1 cellular context compared by ENCODE assay signal in the genomic region with DNA sequence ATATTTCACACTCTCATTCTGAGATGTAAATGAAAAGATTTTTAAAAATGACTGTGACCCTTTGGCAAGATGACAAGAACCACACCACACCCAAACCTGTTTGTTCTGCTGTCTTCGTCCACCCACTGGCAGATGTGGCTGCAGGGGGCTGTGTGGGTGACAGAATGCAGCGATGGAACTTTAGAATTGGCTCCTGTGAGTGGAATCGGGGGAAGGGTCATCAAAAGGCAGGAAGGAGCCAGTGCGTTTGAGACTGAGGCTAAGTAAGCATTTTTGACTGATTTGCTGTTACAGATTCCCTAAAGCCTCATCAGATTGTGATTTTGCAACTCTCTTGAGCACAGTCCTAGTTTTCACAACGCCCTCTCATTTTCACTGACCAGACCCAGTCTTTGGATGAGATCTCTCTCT.
TF ChIP-seq lines count a peak whose summit lies in the region.

No MANE protein-coding gene starts in this region.

TF ChIP-seq in H1, 55 proteins besides CTCF, POLR2A, EP300 and RAD21 (continued from another document):
- TF ChIP-seq, protein P1, sequence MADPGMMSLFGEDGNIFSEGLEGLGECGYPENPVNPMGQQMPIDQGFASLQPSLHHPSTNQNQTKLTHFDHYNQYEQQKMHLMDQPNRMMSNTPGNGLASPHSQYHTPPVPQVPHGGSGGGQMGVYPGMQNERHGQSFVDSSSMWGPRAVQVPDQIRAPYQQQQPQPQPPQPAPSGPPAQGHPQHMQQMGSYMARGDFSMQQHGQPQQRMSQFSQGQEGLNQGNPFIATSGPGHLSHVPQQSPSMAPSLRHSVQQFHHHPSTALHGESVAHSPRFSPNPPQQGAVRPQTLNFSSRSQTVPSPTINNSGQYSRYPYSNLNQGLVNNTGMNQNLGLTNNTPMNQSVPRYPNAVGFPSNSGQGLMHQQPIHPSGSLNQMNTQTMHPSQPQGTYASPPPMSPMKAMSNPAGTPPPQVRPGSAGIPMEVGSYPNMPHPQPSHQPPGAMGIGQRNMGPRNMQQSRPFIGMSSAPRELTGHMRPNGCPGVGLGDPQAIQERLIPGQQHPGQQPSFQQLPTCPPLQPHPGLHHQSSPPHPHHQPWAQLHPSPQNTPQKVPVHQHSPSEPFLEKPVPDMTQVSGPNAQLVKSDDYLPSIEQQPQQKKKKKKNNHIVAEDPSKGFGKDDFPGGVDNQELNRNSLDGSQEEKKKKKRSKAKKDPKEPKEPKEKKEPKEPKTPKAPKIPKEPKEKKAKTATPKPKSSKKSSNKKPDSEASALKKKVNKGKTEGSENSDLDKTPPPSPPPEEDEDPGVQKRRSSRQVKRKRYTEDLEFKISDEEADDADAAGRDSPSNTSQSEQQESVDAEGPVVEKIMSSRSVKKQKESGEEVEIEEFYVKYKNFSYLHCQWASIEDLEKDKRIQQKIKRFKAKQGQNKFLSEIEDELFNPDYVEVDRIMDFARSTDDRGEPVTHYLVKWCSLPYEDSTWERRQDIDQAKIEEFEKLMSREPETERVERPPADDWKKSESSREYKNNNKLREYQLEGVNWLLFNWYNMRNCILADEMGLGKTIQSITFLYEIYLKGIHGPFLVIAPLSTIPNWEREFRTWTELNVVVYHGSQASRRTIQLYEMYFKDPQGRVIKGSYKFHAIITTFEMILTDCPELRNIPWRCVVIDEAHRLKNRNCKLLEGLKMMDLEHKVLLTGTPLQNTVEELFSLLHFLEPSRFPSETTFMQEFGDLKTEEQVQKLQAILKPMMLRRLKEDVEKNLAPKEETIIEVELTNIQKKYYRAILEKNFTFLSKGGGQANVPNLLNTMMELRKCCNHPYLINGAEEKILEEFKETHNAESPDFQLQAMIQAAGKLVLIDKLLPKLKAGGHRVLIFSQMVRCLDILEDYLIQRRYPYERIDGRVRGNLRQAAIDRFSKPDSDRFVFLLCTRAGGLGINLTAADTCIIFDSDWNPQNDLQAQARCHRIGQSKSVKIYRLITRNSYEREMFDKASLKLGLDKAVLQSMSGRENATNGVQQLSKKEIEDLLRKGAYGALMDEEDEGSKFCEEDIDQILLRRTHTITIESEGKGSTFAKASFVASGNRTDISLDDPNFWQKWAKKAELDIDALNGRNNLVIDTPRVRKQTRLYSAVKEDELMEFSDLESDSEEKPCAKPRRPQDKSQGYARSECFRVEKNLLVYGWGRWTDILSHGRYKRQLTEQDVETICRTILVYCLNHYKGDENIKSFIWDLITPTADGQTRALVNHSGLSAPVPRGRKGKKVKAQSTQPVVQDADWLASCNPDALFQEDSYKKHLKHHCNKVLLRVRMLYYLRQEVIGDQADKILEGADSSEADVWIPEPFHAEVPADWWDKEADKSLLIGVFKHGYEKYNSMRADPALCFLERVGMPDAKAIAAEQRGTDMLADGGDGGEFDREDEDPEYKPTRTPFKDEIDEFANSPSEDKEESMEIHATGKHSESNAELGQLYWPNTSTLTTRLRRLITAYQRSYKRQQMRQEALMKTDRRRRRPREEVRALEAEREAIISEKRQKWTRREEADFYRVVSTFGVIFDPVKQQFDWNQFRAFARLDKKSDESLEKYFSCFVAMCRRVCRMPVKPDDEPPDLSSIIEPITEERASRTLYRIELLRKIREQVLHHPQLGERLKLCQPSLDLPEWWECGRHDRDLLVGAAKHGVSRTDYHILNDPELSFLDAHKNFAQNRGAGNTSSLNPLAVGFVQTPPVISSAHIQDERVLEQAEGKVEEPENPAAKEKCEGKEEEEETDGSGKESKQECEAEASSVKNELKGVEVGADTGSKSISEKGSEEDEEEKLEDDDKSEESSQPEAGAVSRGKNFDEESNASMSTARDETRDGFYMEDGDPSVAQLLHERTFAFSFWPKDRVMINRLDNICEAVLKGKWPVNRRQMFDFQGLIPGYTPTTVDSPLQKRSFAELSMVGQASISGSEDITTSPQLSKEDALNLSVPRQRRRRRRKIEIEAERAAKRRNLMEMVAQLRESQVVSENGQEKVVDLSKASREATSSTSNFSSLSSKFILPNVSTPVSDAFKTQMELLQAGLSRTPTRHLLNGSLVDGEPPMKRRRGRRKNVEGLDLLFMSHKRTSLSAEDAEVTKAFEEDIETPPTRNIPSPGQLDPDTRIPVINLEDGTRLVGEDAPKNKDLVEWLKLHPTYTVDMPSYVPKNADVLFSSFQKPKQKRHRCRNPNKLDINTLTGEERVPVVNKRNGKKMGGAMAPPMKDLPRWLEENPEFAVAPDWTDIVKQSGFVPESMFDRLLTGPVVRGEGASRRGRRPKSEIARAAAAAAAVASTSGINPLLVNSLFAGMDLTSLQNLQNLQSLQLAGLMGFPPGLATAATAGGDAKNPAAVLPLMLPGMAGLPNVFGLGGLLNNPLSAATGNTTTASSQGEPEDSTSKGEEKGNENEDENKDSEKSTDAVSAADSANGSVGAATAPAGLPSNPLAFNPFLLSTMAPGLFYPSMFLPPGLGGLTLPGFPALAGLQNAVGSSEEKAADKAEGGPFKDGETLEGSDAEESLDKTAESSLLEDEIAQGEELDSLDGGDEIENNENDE (IDR thresholded peaks at IDR 0.05; ENCODE audit: insufficient replicate concordance, low read length), result no peak
- no peak for TF ChIP-seq POU5F1 (IDR thresholded peaks at IDR 0.05; ENCODE audit: low read depth, low read length)
- no peak for TF ChIP-seq NRF1 (IDR thresholded peaks at IDR 0.05; ENCODE audit: low read depth, low read length)
- no peak for TF ChIP-seq EGR1 (IDR thresholded peaks at IDR 0.05; ENCODE audit: borderline replicate concordance, low read depth, low read length)
- TF ChIP-seq SP2 (IDR thresholded peaks at IDR 0.05; ENCODE audit: low read length), result no peak
- TF ChIP-seq KDM1A (IDR thresholded peaks at IDR 0.05; ENCODE audit: borderline replicate concordance, low read length), result no peak
- no peak for TF ChIP-seq CHD1 (IDR thresholded peaks at IDR 0.05; ENCODE audit: low read depth, low read length)
- no peak for TF ChIP-seq CTBP2 (IDR thresholded peaks at IDR 0.05; ENCODE audit: borderline replicate concordance, insufficient read depth, insufficient read length, low read length)
- TF ChIP-seq HDAC2 (IDR thresholded peaks at IDR 0.05; ENCODE audit: borderline replicate concordance in 1 of 2, low read depth in 2 of 2, low read length in 2 of 2), result no peak
- TF ChIP-seq GABPA (IDR thresholded peaks at IDR 0.05; ENCODE audit: borderline replicate concordance, insufficient read depth, low read length), result no peak
- no peak for TF ChIP-seq TAF1 (IDR thresholded peaks at IDR 0.05; ENCODE audit: low read depth, low read length)
- no peak for TF ChIP-seq CHD2 (IDR thresholded peaks at IDR 0.05; ENCODE audit: low read length)
TF ChIP-seq in H1: peak in this region for 0.
